1 cellular context compared by ENCODE assay signal in the genomic region with DNA sequence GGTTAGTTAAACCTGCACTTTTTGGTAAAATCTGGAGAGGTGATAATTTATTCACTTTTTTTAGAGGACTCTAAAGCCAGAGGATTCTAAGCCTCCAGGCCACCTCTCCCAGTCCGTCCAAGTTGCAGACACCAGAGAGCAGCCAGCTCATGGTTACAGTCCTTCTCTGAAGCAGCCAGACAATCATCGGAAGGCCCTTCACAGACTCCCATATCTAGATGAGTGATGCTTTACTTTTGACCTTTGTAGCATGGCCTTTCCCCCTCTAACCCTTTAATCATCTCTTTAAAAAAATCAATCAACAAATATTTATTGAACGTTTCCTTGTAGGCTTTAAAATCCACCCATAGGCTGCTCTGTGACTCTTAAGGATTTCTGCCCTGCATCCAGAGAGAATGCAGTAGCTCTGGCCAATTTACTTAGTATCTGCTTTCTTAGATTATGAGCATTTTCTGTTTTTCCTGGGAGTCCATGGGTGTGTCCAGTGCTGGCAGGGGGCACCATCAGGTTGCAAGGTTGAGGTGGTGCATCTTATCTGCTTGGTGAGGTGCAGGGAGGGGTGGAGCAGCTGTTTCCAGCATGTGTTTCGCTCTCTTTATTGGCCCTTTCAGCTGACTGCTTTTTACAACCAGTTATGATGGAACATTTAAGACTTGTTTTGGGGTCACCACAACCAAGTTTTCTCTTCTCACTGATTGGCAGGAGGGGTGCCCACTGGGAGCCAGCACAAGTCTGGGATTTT.
A peak's percentile ranks its signal among the peaks of the same experiment; 100 is the strongest.
TF ChIP-seq lines count a peak whose summit lies in the region.

No MANE protein-coding gene starts in this region.

TF ChIP-seq in K562, 482 proteins besides CTCF, POLR2A, EP300 and RAD21 (continued from another document and continues in another):
- TF ChIP-seq CREBBP (IDR thresholded peaks at IDR 0.05; ENCODE audit: low read depth, low read length) (no peak), ZBTB2 (IDR thresholded peaks at IDR 0.05) (0 out of 2 replicates have a peak, but pooled peaks have one; percentile 59), RHOXF2B (CRISPR knock-in tag; conservative IDR thresholded peaks at IDR 0.05) (no peak), MBD1 (CRISPR knock-in tag; IDR thresholded peaks at IDR 0.05) (no peak), PTTG1 (tag; IDR thresholded peaks at IDR 0.05; ENCODE audit: low read depth) (no peak), MCM5 (IDR thresholded peaks at IDR 0.05; ENCODE audit: low read depth) (no peak), PURB (CRISPR knock-in tag; IDR thresholded peaks at IDR 0.05; ENCODE audit: low read depth) (no peak), RBFOX2 (IDR thresholded peaks at IDR 0.05; ENCODE audit: low read depth, low read length) (no peak), SMARCA5 (IDR thresholded peaks at IDR 0.05) (no peak), ZNF217 (CRISPR knock-in tag; IDR thresholded peaks at IDR 0.05) (no peak), ZNF282 (CRISPR knock-in tag; IDR thresholded peaks at IDR 0.05) (no peak), ZNF277 (CRISPR knock-in tag; IDR thresholded peaks at IDR 0.05; ENCODE audit: borderline replicate concordance) (no peak), HMGN3 (IDR thresholded peaks at IDR 0.05; ENCODE audit: borderline replicate concordance, extremely low read depth, insufficient read length, low read depth, low read length) (no peak), DPF2 (IDR thresholded peaks at IDR 0.05) (peak; percentile 43; the same call in 1 of the 2 replicates), ZNF124 (CRISPR knock-in tag; IDR thresholded peaks at IDR 0.05) (no peak), ZNF592 (IDR thresholded peaks at IDR 0.05) (0 out of 2 replicates have a peak, but pooled peaks have one; percentile 36), SNRNP70 (optimal IDR thresholded peaks at IDR 0.05; ENCODE audit: low read depth, low read length) (no peak), ZNF212 (CRISPR knock-in tag; IDR thresholded peaks at IDR 0.05) (no peak), BCLAF1 (IDR thresholded peaks at IDR 0.05; ENCODE audit: borderline replicate concordance in 1 of 2, control insufficient read depth in 1 of 2, low read depth in 2 of 2, low read length in 1 of 2) (no peak), CBFA2T3 (IDR thresholded peaks at IDR 0.05) (peak; percentile 74), ZNF197 (CRISPR knock-in tag; IDR thresholded peaks at IDR 0.05; ENCODE audit: low read depth) (no peak), BCL6 (CRISPR knock-in tag; IDR thresholded peaks at IDR 0.05) (no peak), NUFIP1 (IDR thresholded peaks at IDR 0.05; ENCODE audit: partially characterized antibody) (no peak), ATF1 (CRISPR knock-in tag; IDR thresholded peaks at IDR 0.05) (no peak), ATF1 (tag; IDR thresholded peaks at IDR 0.05) (no peak), TAF7 (tag; IDR thresholded peaks at IDR 0.05) (no peak), ZNF274 (IDR thresholded peaks at IDR 0.05; ENCODE audit: borderline replicate concordance, low read depth, low read length) (no peak), HDGF (IDR thresholded peaks at IDR 0.05) (0 out of 2 replicates have a peak, but pooled peaks have one; percentile 40), NFRKB (IDR thresholded peaks at IDR 0.05; ENCODE audit: low read depth) (no peak), BRF1 (IDR thresholded peaks at IDR 0.05; ENCODE audit: borderline replicate concordance, extremely low read depth, insufficient read length) (no peak), MEIS2 (IDR thresholded peaks at IDR 0.05; ENCODE audit: partially characterized antibody) (peak; percentile 69), ZC3H11A (IDR thresholded peaks at IDR 0.05; ENCODE audit: low read depth, low read length) (no peak), NRF1 (conservative IDR thresholded peaks at IDR 0.05 in 1 of 2, IDR thresholded peaks at IDR 0.05 in 1 of 2) (no peak), CTBP1 (IDR thresholded peaks at IDR 0.05; ENCODE audit: borderline replicate concordance) (peak; percentile 52; the same call in 1 of the 2 replicates), NR2C2 (CRISPR knock-in tag; IDR thresholded peaks at IDR 0.05) (no peak), NR2C2 (tag; IDR thresholded peaks at IDR 0.05) (0 out of 2 replicates have a peak, but pooled peaks have one; percentile 12), GABPB2 (CRISPR knock-in tag; conservative IDR thresholded peaks at IDR 0.05) (no peak), CCAR2 (IDR thresholded peaks at IDR 0.05; ENCODE audit: low read depth, low read length) (no peak), NR1H2 (CRISPR knock-in tag; IDR thresholded peaks at IDR 0.05) (no peak), EP400 (IDR thresholded peaks at IDR 0.05) (no peak)
- TF ChIP-seq, protein P1, sequence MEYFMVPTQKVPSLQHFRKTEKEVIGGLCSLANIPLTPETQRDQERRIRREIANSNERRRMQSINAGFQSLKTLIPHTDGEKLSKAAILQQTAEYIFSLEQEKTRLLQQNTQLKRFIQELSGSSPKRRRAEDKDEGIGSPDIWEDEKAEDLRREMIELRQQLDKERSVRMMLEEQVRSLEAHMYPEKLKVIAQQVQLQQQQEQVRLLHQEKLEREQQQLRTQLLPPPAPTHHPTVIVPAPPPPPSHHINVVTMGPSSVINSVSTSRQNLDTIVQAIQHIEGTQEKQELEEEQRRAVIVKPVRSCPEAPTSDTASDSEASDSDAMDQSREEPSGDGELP (CRISPR knock-in tag; IDR thresholded peaks at IDR 0.05; ENCODE audit: borderline replicate concordance): peak; percentile 85
- TF ChIP-seq, protein P2, sequence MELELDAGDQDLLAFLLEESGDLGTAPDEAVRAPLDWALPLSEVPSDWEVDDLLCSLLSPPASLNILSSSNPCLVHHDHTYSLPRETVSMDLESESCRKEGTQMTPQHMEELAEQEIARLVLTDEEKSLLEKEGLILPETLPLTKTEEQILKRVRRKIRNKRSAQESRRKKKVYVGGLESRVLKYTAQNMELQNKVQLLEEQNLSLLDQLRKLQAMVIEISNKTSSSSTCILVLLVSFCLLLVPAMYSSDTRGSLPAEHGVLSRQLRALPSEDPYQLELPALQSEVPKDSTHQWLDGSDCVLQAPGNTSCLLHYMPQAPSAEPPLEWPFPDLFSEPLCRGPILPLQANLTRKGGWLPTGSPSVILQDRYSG (tag; conservative IDR thresholded peaks at IDR 0.05; ENCODE audit: low read depth): no peak
- TF ChIP-seq, protein P3, sequence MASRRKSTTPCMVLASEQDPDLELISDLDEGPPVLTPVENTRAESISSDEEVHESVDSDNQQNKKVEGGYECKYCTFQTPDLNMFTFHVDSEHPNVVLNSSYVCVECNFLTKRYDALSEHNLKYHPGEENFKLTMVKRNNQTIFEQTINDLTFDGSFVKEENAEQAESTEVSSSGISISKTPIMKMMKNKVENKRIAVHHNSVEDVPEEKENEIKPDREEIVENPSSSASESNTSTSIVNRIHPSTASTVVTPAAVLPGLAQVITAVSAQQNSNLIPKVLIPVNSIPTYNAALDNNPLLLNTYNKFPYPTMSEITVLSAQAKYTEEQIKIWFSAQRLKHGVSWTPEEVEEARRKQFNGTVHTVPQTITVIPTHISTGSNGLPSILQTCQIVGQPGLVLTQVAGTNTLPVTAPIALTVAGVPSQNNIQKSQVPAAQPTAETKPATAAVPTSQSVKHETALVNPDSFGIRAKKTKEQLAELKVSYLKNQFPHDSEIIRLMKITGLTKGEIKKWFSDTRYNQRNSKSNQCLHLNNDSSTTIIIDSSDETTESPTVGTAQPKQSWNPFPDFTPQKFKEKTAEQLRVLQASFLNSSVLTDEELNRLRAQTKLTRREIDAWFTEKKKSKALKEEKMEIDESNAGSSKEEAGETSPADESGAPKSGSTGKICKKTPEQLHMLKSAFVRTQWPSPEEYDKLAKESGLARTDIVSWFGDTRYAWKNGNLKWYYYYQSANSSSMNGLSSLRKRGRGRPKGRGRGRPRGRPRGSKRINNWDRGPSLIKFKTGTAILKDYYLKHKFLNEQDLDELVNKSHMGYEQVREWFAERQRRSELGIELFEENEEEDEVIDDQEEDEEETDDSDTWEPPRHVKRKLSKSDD (conservative IDR thresholded peaks at IDR 0.05; ENCODE audit: low read length): no peak
